In the genomic region with DNA sequence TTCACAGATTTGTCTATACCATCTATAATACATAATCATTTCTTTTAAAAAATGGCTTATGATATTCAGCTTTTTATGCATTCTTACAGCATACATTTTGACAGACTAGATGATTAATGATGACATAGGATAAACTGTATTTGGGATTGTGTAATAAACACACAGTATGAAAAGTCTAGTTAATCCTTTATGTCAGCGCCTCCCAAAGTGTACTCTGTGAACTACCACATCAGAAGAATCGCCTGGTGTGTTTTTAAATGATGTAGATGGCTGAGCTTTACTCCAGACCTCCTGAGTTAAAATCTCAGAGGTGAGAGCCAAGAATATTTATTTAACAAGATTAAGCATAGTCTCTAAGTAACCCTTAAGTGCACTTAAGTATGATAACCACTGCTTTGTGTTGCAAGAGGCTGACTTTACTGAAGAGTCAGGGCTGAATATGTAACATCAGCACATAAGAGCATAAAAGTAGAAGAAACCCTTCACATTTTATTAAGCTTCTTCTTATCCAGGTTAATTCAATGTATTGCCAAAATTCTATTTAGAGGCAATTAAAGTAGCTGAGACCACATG, we compare ENCODE assay signal across 11 cellular contexts.
DNase-seq lines count a peak whose midpoint lies in the region; ATAC-seq and TF ChIP-seq lines count a peak whose summit lies in the region.
"Had no signal": no experiment of that assay in that cellular context is flagged by ENCODE, and none has a peak within 500 bp of the region (broad histone marks: within the 10 kb centered on the region; RNA-seq: fewer than 3 reads in every experiment).

No MANE protein-coding gene starts in this region.

- no peaks in the 10 kb centered on the region for H3K27me3 ChIP-seq in GM23338 (ENCODE audit: insufficient read depth)
- H3K27me3 ChIP-seq in liver (ENCODE audit: control insufficient read depth in 4 of 4, insufficient read depth in 4 of 4, low read length in 3 of 4), result no peaks in the 10 kb centered on the region

- H4K20me1 ChIP-seq in GM23338 (replicated peaks; ENCODE audit: insufficient read depth), result no peaks in the 10 kb centered on the region

- H3K79me2 ChIP-seq in GM23338 (replicated peaks; ENCODE audit: insufficient read depth), result no peaks in the 10 kb centered on the region

- H3K36me3 ChIP-seq in GM23338 (ENCODE audit: insufficient read depth), result no peaks in the 10 kb centered on the region
- H3K36me3 ChIP-seq in liver (ENCODE audit: control insufficient read depth in 4 of 4, insufficient read depth in 3 of 4, low read depth in 1 of 4, low read length in 3 of 4), result no peaks in the 10 kb centered on the region

- H3K27ac ChIP-seq in GM23338 (ENCODE audit: low read depth) (no peak overlapping the region), liver (ENCODE audit: low read depth in 1 of 2, low read length in 2 of 2) (no peak overlapping the region)

- H3K27me3 Mint-ChIP-seq in GM23338 (ENCODE audit: insufficient read depth, low read depth, poor library complexity) (peaks cover 2% of the 10 kb centered on the region), natural killer cell (ENCODE audit: low read depth in 2 of 2) (no peaks in the 10 kb centered on the region)

- H3K4me1 Mint-ChIP-seq in GM23338, result peaks cover 11% of the 10 kb centered on the region
- no peaks in the 10 kb centered on the region for H3K4me1 Mint-ChIP-seq in natural killer cell

- TF ChIP-seq RAD21 in liver (IDR thresholded peaks at IDR 0.05), result peak; percentile 77 to 85

- WGBS in liver, result 67% methylated on average over 2 of the region's 2 CpGs

- H3K9me3 Mint-ChIP-seq in GM23338 (no peaks in the 10 kb centered on the region), natural killer cell (no peaks in the 10 kb centered on the region)
- H3K9me3 Mint-ChIP-seq: CD8-positive, alpha-beta T cell had no signal

- TF ChIP-seq CTCF in GM23338 (conservative IDR thresholded peaks at IDR 0.05; ENCODE audit: low read depth in 2 of 2) (peak; percentile 44 to 48), liver (IDR thresholded peaks at IDR 0.05; ENCODE audit: low read depth, low read length, missing input control) (peak; percentile 47), natural killer cell (IDR thresholded peaks at IDR 0.05) (no peak)

- H3K9ac ChIP-seq in liver (ENCODE audit: low read depth in 1 of 2, low read length in 2 of 2), result no peak overlapping the region

- intact Hi-C loops in natural killer cell (cut with micrococcal nuclease), result no loop called here

- H3F3A ChIP-seq in GM23338 (replicated peaks; ENCODE audit: low read depth), result no peaks in the 10 kb centered on the region

- no peak overlapping the region for H3K4me2 ChIP-seq in GM23338

- H3K4me3 ChIP-seq in GM23338 (no peak overlapping the region), liver (ENCODE audit: low read depth in 1 of 3, low read length in 3 of 3) (no peak overlapping the region)

- no peaks in the 10 kb centered on the region for H3K9me2 ChIP-seq in GM23338 (ENCODE audit: insufficient read depth)

- H3K9me3 ChIP-seq in liver (ENCODE audit: control insufficient read depth in 4 of 4, low read length in 3 of 4), result no peaks in the 10 kb centered on the region

- DNase-seq in GM23338 (ENCODE audit: low spot score) (peak; percentile 37), NCI-H187 treated with DMSO at 0.1 percent for 48 hours (lab: John Stamatoyannopoulos, UW) (peak; percentile 29), amniotic epithelial cell (ENCODE audit: low read depth) (peak; percentile 96), natural killer cell (no peak)
- DNase-seq: activated CD4-positive, alpha-beta T cell treated with anti-CD3 and anti-CD28 coated beads, Interleukin-2, amount 50 U/mL, for 4 hours; CD8-positive, alpha-beta T cell; left colon; nucleus accumbens had no signal

- H3K4me1 ChIP-seq in GM23338 (ENCODE audit: insufficient read depth), result 0 out of 2 replicates have a peak, but pooled peaks cover 2% of the 10 kb centered on the region
- H3K4me1 ChIP-seq in liver (ENCODE audit: control insufficient read depth in 4 of 4, insufficient read depth in 4 of 4, low read length in 3 of 4), result peaks cover 0 to 2% (median 0%) of the 10 kb centered on the region in 4 donors

- no peak overlapping the region for H3K4me3 Mint-ChIP-seq in GM23338
- H3K4me3 Mint-ChIP-seq in natural killer cell, result no peak overlapping the region
- H3K4me3 Mint-ChIP-seq: CD8-positive, alpha-beta T cell had no signal

- H2AFZ ChIP-seq in GM23338, result no peak overlapping the region

- ATAC-seq in GM23338 (peak; percentile 29; the same call in 1 of the 3 replicates), GM21786 (IDR thresholded peaks at IDR 0.05; ENCODE audit: unreplicated experiment) (no peak), natural killer cell (no peak), HG02759 (IDR thresholded peaks at IDR 0.05; ENCODE audit: unreplicated experiment) (no peak)
- ATAC-seq: CD8-positive, alpha-beta T cell; left colon had no signal

- H3K36me3 Mint-ChIP-seq in GM23338 (ENCODE audit: low read depth), result peaks cover 8% of the 10 kb centered on the region; the same call in 2 of the 3 replicates
- H3K36me3 Mint-ChIP-seq in natural killer cell, result no peaks in the 10 kb centered on the region
- H3K36me3 Mint-ChIP-seq: CD8-positive, alpha-beta T cell had no signal

- no peak overlapping the region for H3K27ac Mint-ChIP-seq in GM23338
- H3K27ac Mint-ChIP-seq in natural killer cell, result no peak overlapping the region
- H3K27ac Mint-ChIP-seq: CD8-positive, alpha-beta T cell had no signal

TF ChIP-seq in GM23338, 12 proteins besides CTCF, POLR2A, EP300 and RAD21:
- no peak for TF ChIP-seq STAT1 (IDR thresholded peaks at IDR 0.05; ENCODE audit: unreplicated experiment)
- no peak for TF ChIP-seq ZNF114 (CRISPR knock-in tag; IDR thresholded peaks at IDR 0.05)

TF ChIP-seq in liver, 16 proteins besides CTCF, POLR2A, EP300 and RAD21:
- TF ChIP-seq, protein P1, sequence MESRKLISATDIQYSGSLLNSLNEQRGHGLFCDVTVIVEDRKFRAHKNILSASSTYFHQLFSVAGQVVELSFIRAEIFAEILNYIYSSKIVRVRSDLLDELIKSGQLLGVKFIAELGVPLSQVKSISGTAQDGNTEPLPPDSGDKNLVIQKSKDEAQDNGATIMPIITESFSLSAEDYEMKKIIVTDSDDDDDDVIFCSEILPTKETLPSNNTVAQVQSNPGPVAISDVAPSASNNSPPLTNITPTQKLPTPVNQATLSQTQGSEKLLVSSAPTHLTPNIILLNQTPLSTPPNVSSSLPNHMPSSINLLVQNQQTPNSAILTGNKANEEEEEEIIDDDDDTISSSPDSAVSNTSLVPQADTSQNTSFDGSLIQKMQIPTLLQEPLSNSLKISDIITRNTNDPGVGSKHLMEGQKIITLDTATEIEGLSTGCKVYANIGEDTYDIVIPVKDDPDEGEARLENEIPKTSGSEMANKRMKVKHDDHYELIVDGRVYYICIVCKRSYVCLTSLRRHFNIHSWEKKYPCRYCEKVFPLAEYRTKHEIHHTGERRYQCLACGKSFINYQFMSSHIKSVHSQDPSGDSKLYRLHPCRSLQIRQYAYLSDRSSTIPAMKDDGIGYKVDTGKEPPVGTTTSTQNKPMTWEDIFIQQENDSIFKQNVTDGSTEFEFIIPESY (IDR thresholded peaks at IDR 0.05), result no peak
- TF ChIP-seq HNF4A (conservative IDR thresholded peaks at IDR 0.05), result peak in 1 of 2 donors; percentile 30
